13 cellular contexts compared by ENCODE assay signal in the genomic region with DNA sequence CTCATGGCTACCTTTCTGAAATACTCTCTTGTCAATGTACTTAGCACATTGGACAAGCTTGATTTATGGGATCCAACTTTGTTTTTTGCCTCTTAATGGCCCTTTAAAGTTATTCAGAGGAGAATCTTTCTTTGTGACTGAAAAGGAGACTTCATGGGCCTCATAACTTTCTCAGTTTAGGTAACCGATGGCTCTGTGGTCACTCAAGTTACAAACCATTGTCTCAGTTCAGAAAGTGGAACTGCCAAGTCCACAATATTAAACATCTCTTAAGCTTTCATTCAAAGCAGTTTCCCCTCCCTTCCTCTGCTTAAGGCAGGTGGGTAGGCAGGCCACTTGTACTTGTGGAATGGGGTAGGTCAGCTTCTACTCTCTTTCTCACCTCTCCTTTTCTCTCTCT.
DNase-seq lines count a peak whose midpoint lies in the region; ATAC-seq lines count a peak whose summit lies in the region.
"Had no signal": no experiment of that assay in that cellular context is flagged by ENCODE, and none has a peak within 500 bp of the region (broad histone marks: within the 10 kb centered on the region; RNA-seq: fewer than 3 reads in every experiment).

No MANE protein-coding gene starts in this region.

- DNase-seq in KG1 (lab: John Stamatoyannopoulos, UW) (no peak), cerebellar cortex (ENCODE audit: low spot score) (no peak), head of caudate nucleus (no peak), NCI-H748 treated with DMSO at 0.1 percent for 48 hours (lab: John Stamatoyannopoulos, UW) (no peak)
- DNase-seq: Calu3; effector memory CD8-positive, alpha-beta T cell; glutamatergic neuron; stimulated activated CD8-positive, alpha-beta memory T cell treated with anti-CD3 and anti-CD28 coated beads, Interleukin-4, amount 100 ng/mL, for 48 hours; WERI-Rb-1 had no signal

- intact Hi-C loops in head of caudate nucleus (cut with DNase I): no loop called here

- ATAC-seq in GM19035 (IDR thresholded peaks at IDR 0.05; ENCODE audit: unreplicated experiment) (peak; percentile 97), GM21737 (IDR thresholded peaks at IDR 0.05; ENCODE audit: unreplicated experiment) (peak; percentile 87), HG03108 (IDR thresholded peaks at IDR 0.05; ENCODE audit: unreplicated experiment) (peak; percentile 92)
- ATAC-seq: effector memory CD8-positive, alpha-beta T cell; K562 had no signal
